8 cellular contexts compared by ENCODE assay signal in the genomic region with DNA sequence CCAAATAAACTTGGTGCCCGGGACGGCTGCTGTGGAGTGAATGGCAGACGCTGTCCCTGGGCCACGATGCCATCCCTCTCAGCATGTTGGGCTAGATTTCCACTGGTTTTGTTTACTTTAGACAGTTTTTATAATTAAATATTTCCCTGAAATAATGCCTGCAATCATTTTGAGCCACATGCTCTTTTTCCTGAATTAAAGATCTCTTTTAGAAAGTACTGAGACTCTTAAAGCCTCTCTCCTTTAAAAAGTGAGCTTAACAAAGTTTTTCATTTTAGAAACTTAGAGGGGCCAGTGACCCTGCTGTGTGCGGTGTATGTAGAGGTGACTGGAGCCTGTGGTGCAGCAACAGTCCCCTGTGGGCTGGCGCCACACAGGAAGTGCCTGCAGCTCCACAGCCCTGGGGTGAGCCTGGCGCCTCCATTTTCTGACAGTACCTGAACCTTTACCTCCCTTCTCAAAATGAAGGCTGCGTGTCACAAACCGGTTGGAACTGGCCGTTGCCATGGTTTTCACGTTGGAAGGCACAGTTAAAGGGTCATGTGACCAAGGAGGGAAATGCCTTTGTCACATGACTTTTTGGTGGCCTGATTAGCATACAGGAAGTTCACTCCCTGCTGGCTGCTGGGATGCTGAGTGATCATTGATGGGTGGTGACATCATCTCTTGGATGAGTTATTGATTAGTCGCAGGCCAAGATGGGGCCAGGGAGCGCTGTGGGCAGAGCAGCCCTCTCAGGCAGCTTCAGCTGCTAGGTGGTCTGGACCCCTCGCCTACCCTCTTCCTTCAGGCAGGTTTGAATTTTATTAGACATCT. TPM values are rescaled to one million over a fixed set of nuclear protein-coding genes. Genes with fewer than 3 reads are reported as not detected.
DNase-seq lines count a peak whose midpoint lies in the region; ATAC-seq and TF ChIP-seq lines count a peak whose summit lies in the region.

No MANE protein-coding gene starts in this region.

- peak; percentile 56 for ATAC-seq in GM19023 (IDR thresholded peaks at IDR 0.05; ENCODE audit: unreplicated experiment)
- peak; percentile 60 for ATAC-seq in HG03571 (IDR thresholded peaks at IDR 0.05; ENCODE audit: unreplicated experiment)
- ATAC-seq in foreskin keratinocyte, result peak; percentile 68

- TF ChIP-seq CTCF in AG09309 (IDR thresholded peaks at IDR 0.05; ENCODE audit: control insufficient read depth, insufficient read depth, low read depth, low read length, missing control alignments), result no peak
- TF ChIP-seq CTCF in foreskin keratinocyte (conservative IDR thresholded peaks at IDR 0.05), result no peak

- H3K9me3 ChIP-seq in subcutaneous abdominal adipose tissue (ENCODE audit: control insufficient read depth in 5 of 5, low read length in 5 of 5), result no peaks in the 10 kb centered on the region

- no peak overlapping the region; the same call in 1 of the 2 replicates for H3K4me3 ChIP-seq in AG09309 (ENCODE audit: control insufficient read depth, low read depth, low read length)
- H3K4me3 ChIP-seq in subcutaneous abdominal adipose tissue (ENCODE audit: low read depth in 1 of 5, low read length in 5 of 5), result peak overlapping the region; percentile 31 to 56 (median 53)

- DNase-seq in AG09309 (ENCODE audit: low read depth) (peak; percentile 87), SIG-M5 treated with dmso at 0.1 percent for 504 hours (lab: John Stamatoyannopoulos, UW; ENCODE audit: unreplicated experiment) (peak; percentile 71), foreskin keratinocyte (peak; percentile 89 to 94), non-pigmented ciliary epithelial cell (ENCODE audit: low read depth) (peak; percentile 81)
- peak; percentile 72 for DNase-seq in activated gamma-delta T cell treated with anti-CD3 and anti-CD28 coated beads, Interleukin-2, amount 50 U/mL, for 16 hours (ENCODE audit: low read depth)

- no peaks in the 10 kb centered on the region for H3K27me3 ChIP-seq in foreskin keratinocyte
- H3K27me3 ChIP-seq in subcutaneous abdominal adipose tissue (ENCODE audit: control insufficient read depth in 5 of 5, insufficient read depth in 4 of 5, low read length in 5 of 5), result no peaks in the 10 kb centered on the region

- H3K27ac ChIP-seq in foreskin keratinocyte, result peak overlapping the region; percentile 45
- H3K27ac ChIP-seq in subcutaneous abdominal adipose tissue (ENCODE audit: low read depth, low read length), result peak overlapping the region; percentile 94

- peak overlapping the region in 4 of 5 donors; percentile 38 to 71 (median 58) for H3K9ac ChIP-seq in subcutaneous abdominal adipose tissue (ENCODE audit: low read length in 5 of 5)

- H3K4me1 ChIP-seq in foreskin keratinocyte (peaks cover 15% of the 10 kb centered on the region), subcutaneous abdominal adipose tissue (ENCODE audit: control insufficient read depth in 5 of 5, insufficient read depth in 5 of 5, low read length in 5 of 5) (peaks cover 17 to 47% (median 43%) of the 10 kb centered on the region in 5 donors)

- peaks cover 0 to 43% (median 23%) of the 10 kb centered on the region in 5 donors for H3K36me3 ChIP-seq in subcutaneous abdominal adipose tissue (ENCODE audit: control insufficient read depth in 5 of 5, insufficient read depth in 5 of 5, low read length in 5 of 5)

RNA-seq across cellular contexts. Expression of a gene that starts 26.3 kb away (rescaled TPM):
- total RNA-seq in foreskin keratinocyte, result 0.44 and 0.53 TPM in 2 replicates
- 0.34 and 0.38 TPM in 2 replicates for polyA plus RNA-seq in foreskin keratinocyte

RNA-seq across cellular contexts. Expression of a gene that starts 26.9 kb away (rescaled TPM):
- 260 and 261 TPM in 2 replicates for total RNA-seq in foreskin keratinocyte
- polyA plus RNA-seq in foreskin keratinocyte, result 259 and 301 TPM in 2 replicates

RNA-seq across cellular contexts. Expression of a gene that starts 39.6 kb away (rescaled TPM):
- 0.35 and 0.51 TPM in 2 replicates for total RNA-seq in foreskin keratinocyte
- polyA plus RNA-seq in foreskin keratinocyte, result 0.65 and 0.66 TPM in 2 replicates

RNA-seq across cellular contexts. Expression of a gene that starts 49.0 kb away (rescaled TPM):
- 0.21 and 0.24 TPM in 2 replicates for total RNA-seq in foreskin keratinocyte
- polyA plus RNA-seq in foreskin keratinocyte, result 0.08 and 0.12 TPM in 2 replicates
